ENCODE assay signal across 29 cellular contexts in genomic region chr2:166242309-166242708, GRCh38.
"Had no signal": no experiment of that assay in that cellular context is flagged by ENCODE, and none has a peak within 500 bp of the region (broad histone marks: within the 10 kb centered on the region; RNA-seq: fewer than 3 reads in every experiment).

No MANE protein-coding gene starts in this region.

- H3K27ac ChIP-seq: colonic mucosa, coronary artery, dorsolateral prefrontal cortex, epithelial cell of prostate, esophagus muscularis mucosa, esophagus squamous epithelium, foreskin keratinocyte, gastrocnemius medialis, gastroesophageal sphincter, heart left ventricle, heart right ventricle had no signal

- H3K9me3 ChIP-seq: colonic mucosa, esophagus muscularis mucosa, esophagus squamous epithelium, gastrocnemius medialis, gastroesophageal sphincter, heart left ventricle, heart right ventricle had no signal

- H3K36me3 ChIP-seq: colonic mucosa, esophagus muscularis mucosa, esophagus squamous epithelium, gastrocnemius medialis, gastroesophageal sphincter, heart left ventricle, heart right ventricle had no signal

- H3K9me3 Mint-ChIP-seq: dendritic cell treated with granulocyte-macrophage colony-stimulating factor and Interleukin-4, amounts not matched to agents 40 ng/mL and 50 ng/mL, for 4 days; endodermal cell had no signal

- H3K4me3 Mint-ChIP-seq: dendritic cell treated with granulocyte-macrophage colony-stimulating factor and Interleukin-4, amounts not matched to agents 40 ng/mL and 50 ng/mL, for 4 days; effector memory CD8-positive, alpha-beta T cell; endodermal cell had no signal

- H3K27me3 Mint-ChIP-seq: dendritic cell treated with granulocyte-macrophage colony-stimulating factor and Interleukin-4, amounts not matched to agents 40 ng/mL and 50 ng/mL, for 4 days; effector memory CD8-positive, alpha-beta T cell had no signal

- ATAC-seq: effector memory CD8-positive, alpha-beta T cell; esophagus mucosa; foreskin keratinocyte; gastrocnemius medialis; gastroesophageal sphincter; heart left ventricle; heart right ventricle had no signal

- H3K27me3 ChIP-seq: colonic mucosa, esophagus muscularis mucosa, esophagus squamous epithelium, foreskin keratinocyte, gastrocnemius medialis, gastroesophageal sphincter, heart left ventricle, heart right ventricle had no signal

- H3K4me3 ChIP-seq: colonic mucosa, coronary artery, dorsolateral prefrontal cortex, esophagus muscularis mucosa, esophagus squamous epithelium, gastrocnemius medialis, gastroesophageal sphincter, heart left ventricle, heart right ventricle had no signal

- FAIRE-seq: colon, endometrium, endothelial cell of umbilical vein, frontal cortex had no signal

- DNase-seq: colonic mucosa; cortex of kidney; dermis blood vessel endothelial cell; dorsolateral prefrontal cortex; effector CD4-positive, alpha-beta T cell; effector CD8-positive, alpha-beta T cell; effector memory CD4-positive, alpha-beta T cell; effector memory CD8-positive, alpha-beta T cell; endodermal cell; erythroblast; esophagus squamous epithelium; foreskin fibroblast; foreskin keratinocyte; foreskin melanocyte; gastrocnemius medialis; glutamatergic neuron; head of caudate nucleus; heart left ventricle; heart right ventricle had no signal

- H3K4me1 ChIP-seq: colonic mucosa, esophagus muscularis mucosa, esophagus squamous epithelium, gastrocnemius medialis, gastroesophageal sphincter, heart left ventricle, heart right ventricle had no signal

- H3K27ac Mint-ChIP-seq: dendritic cell treated with granulocyte-macrophage colony-stimulating factor and Interleukin-4, amounts not matched to agents 40 ng/mL and 50 ng/mL, for 4 days; effector memory CD8-positive, alpha-beta T cell; endodermal cell had no signal
